In genomic region chr17:75033346-75034235, GRCh38 we compare ENCODE assay signal across 8 cellular contexts. TPM values are rescaled to one million over a fixed set of nuclear protein-coding genes. Genes with fewer than 3 reads are reported as not detected.
DNase-seq lines count a peak whose midpoint lies in the region; ATAC-seq, FAIRE-seq and TF ChIP-seq lines count a peak whose summit lies in the region.

No MANE protein-coding gene starts in this region.

- H3K4me1 Mint-ChIP-seq in T-cell = peaks cover 54 to 59% (median 57%) of the 10 kb centered on the region in 3 donors

- no peak for TF ChIP-seq CTCF in pancreas (IDR thresholded peaks at IDR 0.05)
- TF ChIP-seq CTCF in thoracic aorta (IDR thresholded peaks at IDR 0.05) = no peak

- intact Hi-C loops in cardiac septum (cut with DNase I) (loop anchor here (2.0 to 5.0 kb wide), 3 partner anchors 21 to 71 kb away; partner anchors contain the start of gene MRPL58), pancreas (cut with DNase I) (no loop called here)

- POLR2A ChIA-PET in T-cell (lab: Charles Lee) = no interaction called here

- FAIRE-seq in pancreas (lab: Jason Lieb, UNC) = no peak

- 1% methylated on average over 36 of the region's 36 CpGs for WGBS in adipose tissue, 3 donors
- 0 to 1% methylated on average over 34 to 36 of the region's 36 CpGs for WGBS in pancreas, 2 donors

- peaks cover 0 to 6% (median under 1%) of the 10 kb centered on the region in 3 donors for H3K36me3 ChIP-seq in pancreas
- peaks cover 3% of the 10 kb centered on the region for H3K36me3 ChIP-seq in thoracic aorta

- peaks cover 0 to 4% (median 3%) of the 10 kb centered on the region in 3 donors for H3K9me3 Mint-ChIP-seq in T-cell

- H3K27me3 ChIP-seq in pancreas (no peaks in the 10 kb centered on the region), thoracic aorta (replicated peaks; ENCODE audit: insufficient read depth) (no peaks in the 10 kb centered on the region)

- H3K9me3 ChIP-seq in pancreas = no peaks in the 10 kb centered on the region
- H3K9me3 ChIP-seq in thoracic aorta = no peaks in the 10 kb centered on the region

- DNase-seq in EL (peak; percentile 96), NCI-H1436 (lab: John Stamatoyannopoulos, UW) (peak; percentile 94), T-cell (peak; percentile 66 to 87 (median 80)), cardiac septum (ENCODE audit: low spot score) (peak; percentile 91), pancreas (peak; percentile 87 to 99 (median 96)), thoracic aorta (ENCODE audit: low spot score) (peak; percentile 75)

- peaks cover 0 to 3% of the 10 kb centered on the region in 2 donors for H3K27me3 Mint-ChIP-seq in T-cell

- H3K4me3 Mint-ChIP-seq in T-cell = peak overlapping the region; percentile 69 to 88 (median 86)

- peaks cover 4% of the 10 kb centered on the region for H3K36me3 Mint-ChIP-seq in T-cell

- ATAC-seq in HG02623 (IDR thresholded peaks at IDR 0.05; ENCODE audit: unreplicated experiment) (peak; percentile 31), T-cell (replicated peaks in 1 of 4) (peak in 2 of 4 experiments; percentile 13), pancreas (peak; percentile 69 to 79 (median 74)), thoracic aorta (ENCODE audit: insufficient number of reproducible peaks, low FRiP score, low read depth) (peak; percentile 47)

- CTCF ChIA-PET in T-cell (lab: Charles Lee) = interaction anchor here in 1 of 2 donors (0.6 to 0.9 kb wide), 2 partner anchors 72 to 157 kb away, joined by 3 to 4 read pairs; no protein-coding TSS in a partner anchor

- H3K27ac Mint-ChIP-seq in T-cell = peak overlapping the region; percentile 97 to 100

- H3K27ac ChIP-seq in adipose tissue (ENCODE audit: low read depth, low read length) (peak overlapping the region; percentile 65), pancreas (peak overlapping the region; percentile 76 to 88 (median 80)), thoracic aorta (peak overlapping the region; percentile 85 to 94)

- H3K4me3 ChIP-seq in pancreas (peak overlapping the region; percentile 44 to 60 (median 48)), thoracic aorta (peak overlapping the region; percentile 81)

- peaks cover 0 to 12% (median 0%) of the 10 kb centered on the region in 3 donors for H3K4me1 ChIP-seq in pancreas
- peaks cover 7 to 32% of the 10 kb centered on the region in 2 donors for H3K4me1 ChIP-seq in thoracic aorta (ENCODE audit: control insufficient read depth in 1 of 2, low read depth in 2 of 2)

RNA-seq across cellular contexts. Expression of gene ATP5PD, which starts 13.2 kb away (rescaled TPM):
- total RNA-seq in T-cell (100 to 1,000 TPM; 115 to 170 (median 139) TPM), cardiac septum (616 TPM), pancreas (100 to 1,000 TPM in 4 of 6 donors, 10 to 100 TPM in 2; 81.6 to 121 (median 105) TPM), thoracic aorta (100 to 1,000 TPM; 109 to 189 TPM)
- polyA plus RNA-seq in adipose tissue (100 to 1,000 TPM; 180 to 535 (median 429) TPM), pancreas (100 to 1,000 TPM; 215 to 229 TPM)

RNA-seq across cellular contexts. Expression of gene KCTD2, which starts 13.4 kb away (rescaled TPM):
- 10 to 100 TPM; 22.0 to 32.8 (median 29.0) TPM for total RNA-seq in T-cell
- 10 to 100 TPM in 2 of 3 donors, 1 to 10 TPM in 1; 8.4 to 31.6 (median 23.7) TPM for polyA plus RNA-seq in adipose tissue
- total RNA-seq in cardiac septum = 43.2 TPM
- total RNA-seq in pancreas = 10 to 100 TPM in 1 of 6 donors, 1 to 10 TPM in 5; 6.3 to 13.2 (median 8.5) TPM
- 10 to 100 TPM; 13.0 to 14.6 TPM for polyA plus RNA-seq in pancreas
- 10 to 100 TPM; 18.7 to 22.7 TPM for total RNA-seq in thoracic aorta

RNA-seq across cellular contexts. Expression of gene MRPL58, which starts 21.1 kb away (rescaled TPM):
- total RNA-seq in T-cell = 10 to 100 TPM; 15.6 to 30.6 (median 26.6) TPM
- polyA plus RNA-seq in adipose tissue = 10 to 100 TPM; 27.7 to 43.5 (median 39.3) TPM
- 39.3 TPM for total RNA-seq in cardiac septum
- 10 to 100 TPM; 11.7 to 22.2 (median 14.1) TPM for total RNA-seq in pancreas
- polyA plus RNA-seq in pancreas = 10 to 100 TPM; 20.9 to 23.6 TPM
- 10 to 100 TPM; 40.3 to 82.6 TPM for total RNA-seq in thoracic aorta

RNA-seq across cellular contexts. Expression of gene CDR2L, which starts 46.2 kb away (rescaled TPM):
- total RNA-seq in T-cell (under 1 TPM in 4 of 5 donors, not detected in 1; 0.12 to 0.29 (median 0.19) TPM), cardiac septum (20.1 TPM), pancreas (10 to 100 TPM in 1 of 6 donors, 1 to 10 TPM in 5; 2.3 to 11.2 (median 3.4) TPM), thoracic aorta (10 to 100 TPM; 26.4 to 29.8 TPM)
- polyA plus RNA-seq in adipose tissue (10 to 100 TPM in 1 of 3 donors, 1 to 10 TPM in 2; 1.9 to 10.6 (median 7.0) TPM), pancreas (1 to 10 TPM; 4.6 to 5.7 TPM)

RNA-seq across cellular contexts. Expression of gene SLC16A5, which starts 54.2 kb away (rescaled TPM):
- 10 to 100 TPM in 4 of 5 donors, 1 to 10 TPM in 1; 9.1 to 24.3 (median 16.8) TPM for total RNA-seq in T-cell
- 1 to 10 TPM; 2.0 to 7.1 (median 5.6) TPM for polyA plus RNA-seq in adipose tissue
- total RNA-seq in cardiac septum = 22.7 TPM
- 1 to 10 TPM; 2.2 to 5.2 (median 4.0) TPM for total RNA-seq in pancreas
- polyA plus RNA-seq in pancreas = 1 to 10 TPM; 7.8 to 8.8 TPM
- 10 to 100 TPM in 1 of 2 donors, 1 to 10 TPM in 1; 9.2 to 10.0 TPM for total RNA-seq in thoracic aorta
